ENCODE assay signal across 1 cellular context in the genomic region with DNA sequence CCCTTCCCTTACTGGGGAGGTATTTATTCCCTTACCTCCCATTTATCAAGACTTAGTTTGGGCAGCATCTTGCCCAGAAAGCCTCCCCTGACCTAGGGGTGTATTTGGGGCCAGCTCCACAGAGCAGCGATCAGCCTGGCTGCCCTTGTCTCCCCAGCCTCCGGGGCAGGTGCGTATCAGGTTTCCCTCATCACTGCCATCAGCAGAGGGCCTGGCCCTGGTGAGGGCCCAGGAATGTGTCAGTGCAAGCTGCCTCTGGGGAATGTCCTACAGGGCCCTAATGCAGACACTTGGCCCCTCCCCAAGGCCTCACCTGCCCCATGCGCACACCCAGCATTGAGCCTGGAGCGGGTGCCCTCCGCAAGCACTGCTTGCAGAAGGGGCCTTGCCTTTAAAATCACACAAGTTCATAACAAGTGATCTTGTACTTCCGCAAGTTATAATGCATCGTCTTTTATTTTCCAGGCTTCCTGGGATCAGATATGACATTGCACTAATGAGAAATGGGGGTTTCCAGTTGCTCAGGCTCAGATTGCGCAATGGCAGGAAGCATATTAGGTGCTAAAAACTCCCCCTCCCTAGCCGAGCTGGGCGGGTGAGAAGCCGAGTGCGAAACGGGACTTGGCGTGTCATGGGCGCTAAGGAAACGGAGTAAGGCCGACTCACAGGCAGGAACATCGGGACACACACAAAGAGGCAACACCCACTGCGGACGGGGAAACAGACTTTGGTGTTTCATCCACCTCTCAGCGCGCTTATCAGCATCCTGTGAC.
TF ChIP-seq lines count a peak whose summit lies in the region.

No MANE protein-coding gene starts in this region.

TF ChIP-seq in HepG2, 621 proteins besides CTCF, POLR2A, EP300 and RAD21 (continued from another document):
- TF ChIP-seq, protein P1, sequence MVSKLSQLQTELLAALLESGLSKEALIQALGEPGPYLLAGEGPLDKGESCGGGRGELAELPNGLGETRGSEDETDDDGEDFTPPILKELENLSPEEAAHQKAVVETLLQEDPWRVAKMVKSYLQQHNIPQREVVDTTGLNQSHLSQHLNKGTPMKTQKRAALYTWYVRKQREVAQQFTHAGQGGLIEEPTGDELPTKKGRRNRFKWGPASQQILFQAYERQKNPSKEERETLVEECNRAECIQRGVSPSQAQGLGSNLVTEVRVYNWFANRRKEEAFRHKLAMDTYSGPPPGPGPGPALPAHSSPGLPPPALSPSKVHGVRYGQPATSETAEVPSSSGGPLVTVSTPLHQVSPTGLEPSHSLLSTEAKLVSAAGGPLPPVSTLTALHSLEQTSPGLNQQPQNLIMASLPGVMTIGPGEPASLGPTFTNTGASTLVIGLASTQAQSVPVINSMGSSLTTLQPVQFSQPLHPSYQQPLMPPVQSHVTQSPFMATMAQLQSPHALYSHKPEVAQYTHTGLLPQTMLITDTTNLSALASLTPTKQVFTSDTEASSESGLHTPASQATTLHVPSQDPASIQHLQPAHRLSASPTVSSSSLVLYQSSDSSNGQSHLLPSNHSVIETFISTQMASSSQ (IDR thresholded peaks at IDR 0.05; ENCODE audit: low read depth) = no peak
- TF ChIP-seq, protein P1 (CRISPR knock-in tag; IDR thresholded peaks at IDR 0.05; ENCODE audit: borderline replicate concordance) = no peak
- TF ChIP-seq RXRB (CRISPR knock-in tag; IDR thresholded peaks at IDR 0.05; ENCODE audit: borderline replicate concordance) = no peak
- TF ChIP-seq RFXANK (CRISPR knock-in tag; IDR thresholded peaks at IDR 0.05) = no peak
- TF ChIP-seq, protein P2, sequence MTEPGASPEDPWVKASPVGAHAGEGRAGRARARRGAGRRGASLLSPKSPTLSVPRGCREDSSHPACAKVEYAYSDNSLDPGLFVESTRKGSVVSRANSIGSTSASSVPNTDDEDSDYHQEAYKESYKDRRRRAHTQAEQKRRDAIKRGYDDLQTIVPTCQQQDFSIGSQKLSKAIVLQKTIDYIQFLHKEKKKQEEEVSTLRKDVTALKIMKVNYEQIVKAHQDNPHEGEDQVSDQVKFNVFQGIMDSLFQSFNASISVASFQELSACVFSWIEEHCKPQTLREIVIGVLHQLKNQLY (CRISPR knock-in tag; IDR thresholded peaks at IDR 0.05) = no peak
- TF ChIP-seq, protein P3, sequence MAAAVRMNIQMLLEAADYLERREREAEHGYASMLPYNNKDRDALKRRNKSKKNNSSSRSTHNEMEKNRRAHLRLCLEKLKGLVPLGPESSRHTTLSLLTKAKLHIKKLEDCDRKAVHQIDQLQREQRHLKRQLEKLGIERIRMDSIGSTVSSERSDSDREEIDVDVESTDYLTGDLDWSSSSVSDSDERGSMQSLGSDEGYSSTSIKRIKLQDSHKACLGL (CRISPR knock-in tag; IDR thresholded peaks at IDR 0.05) = 0 out of 2 replicates have a peak, but pooled peaks have one; percentile 5
- TF ChIP-seq ZNF331 (CRISPR knock-in tag; IDR thresholded peaks at IDR 0.05) = no peak
- peak; percentile 93 for TF ChIP-seq CEBPB (IDR thresholded peaks at IDR 0.05; ENCODE audit: borderline replicate concordance, low read depth, low read length)
- no peak for TF ChIP-seq ZNF589 (CRISPR knock-in tag; conservative IDR thresholded peaks at IDR 0.05)
- TF ChIP-seq RFX5 (IDR thresholded peaks at IDR 0.05; ENCODE audit: low read depth, low read length) = no peak
- TF ChIP-seq, protein P4, sequence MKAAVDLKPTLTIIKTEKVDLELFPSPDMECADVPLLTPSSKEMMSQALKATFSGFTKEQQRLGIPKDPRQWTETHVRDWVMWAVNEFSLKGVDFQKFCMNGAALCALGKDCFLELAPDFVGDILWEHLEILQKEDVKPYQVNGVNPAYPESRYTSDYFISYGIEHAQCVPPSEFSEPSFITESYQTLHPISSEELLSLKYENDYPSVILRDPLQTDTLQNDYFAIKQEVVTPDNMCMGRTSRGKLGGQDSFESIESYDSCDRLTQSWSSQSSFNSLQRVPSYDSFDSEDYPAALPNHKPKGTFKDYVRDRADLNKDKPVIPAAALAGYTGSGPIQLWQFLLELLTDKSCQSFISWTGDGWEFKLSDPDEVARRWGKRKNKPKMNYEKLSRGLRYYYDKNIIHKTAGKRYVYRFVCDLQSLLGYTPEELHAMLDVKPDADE (CRISPR knock-in tag; IDR thresholded peaks at IDR 0.05) = no peak
